Comparison of ENCODE assay signal across 11 cellular contexts in genomic region chr5:140550147-140551079, GRCh38. TPM values are rescaled to one million over a fixed set of nuclear protein-coding genes. Genes with fewer than 3 reads are reported as not detected.
DNase-seq lines count a peak whose midpoint lies in the region; ATAC-seq and TF ChIP-seq lines count a peak whose summit lies in the region.
"Had no signal": no experiment of that assay in that cellular context is flagged by ENCODE, and none has a peak within 500 bp of the region (broad histone marks: within the 10 kb centered on the region; RNA-seq: fewer than 3 reads in every experiment).

No MANE protein-coding gene starts in this region.

- H3K27ac Mint-ChIP-seq in activated CD4-positive, alpha-beta T cell treated with anti-CD3 and anti-CD28 coated beads for 36 hours: peak overlapping the region; percentile 52
- H3K27ac Mint-ChIP-seq in activated naive CD8-positive, alpha-beta T cell: peak overlapping the region; percentile 97
- peak overlapping the region; percentile 3 to 22 for H3K27ac Mint-ChIP-seq in stimulated activated naive CD8-positive, alpha-beta T cell treated with anti-CD3 and anti-CD28 coated beads, Interleukin-15, amount 100 ng/mL, for 72 hours

- no peak overlapping the region for H3K4me3 ChIP-seq in lower lobe of right lung
- H3K4me3 ChIP-seq in testis: no peak overlapping the region
- H3K4me3 ChIP-seq: A549 had no signal

- POLR2A ChIA-PET in activated CD4-positive, alpha-beta T cell treated with anti-CD3 and anti-CD28 coated beads for 36 hours (lab: Charles Lee): interaction anchor here (0.6 to 1.8 kb wide), 2 partner anchors 97 to 774 kb away, joined by 4 read pairs; partner anchors contain the start of genes IK and NDUFA2

- H3K27me3 ChIP-seq in lower lobe of right lung (ENCODE audit: low read depth) (no peaks in the 10 kb centered on the region), testis (no peaks in the 10 kb centered on the region)

- peaks cover 57% of the 10 kb centered on the region for H3K36me3 Mint-ChIP-seq in activated CD4-positive, alpha-beta T cell treated with anti-CD3 and anti-CD28 coated beads for 36 hours (ENCODE audit: low read depth)
- peaks cover 2% of the 10 kb centered on the region for H3K36me3 Mint-ChIP-seq in activated naive CD8-positive, alpha-beta T cell

- H3K36me3 ChIP-seq in lower lobe of right lung (peaks cover 37% of the 10 kb centered on the region), testis (ENCODE audit: low read depth, missing control alignments) (no peaks in the 10 kb centered on the region)

- no peak for DNase-seq in activated CD4-positive, alpha-beta T cell treated with anti-CD3 and anti-CD28 coated beads for 36 hours
- no peak for DNase-seq in activated CD4-positive, alpha-beta T cell treated with anti-CD3 and anti-CD28 coated beads, Interleukin-2, amount 50 U/mL, for 4 hours
- DNase-seq in lower lobe of right lung: no peak
- DNase-seq in stimulated activated naive CD8-positive, alpha-beta T cell treated with anti-CD3 and anti-CD28 coated beads, Interleukin-15, amount 100 ng/mL, for 72 hours: no peak
- DNase-seq in testis: no peak
- DNase-seq in sciatic nerve (ENCODE audit: low spot score): no peak
- no peak for DNase-seq in cortex of kidney (lab: John Stamatoyannopoulos, UW)
- DNase-seq: activated CD4-positive, CD25-positive, alpha-beta regulatory T cell treated with anti-CD3 and anti-CD28 coated beads, Interleukin-2, amount 50 U/mL, for 72 hours; glutamatergic neuron had no signal

- no peaks in the 10 kb centered on the region for H3K27me3 Mint-ChIP-seq in activated CD4-positive, alpha-beta T cell treated with anti-CD3 and anti-CD28 coated beads for 36 hours
- no peaks in the 10 kb centered on the region for H3K27me3 Mint-ChIP-seq in activated naive CD8-positive, alpha-beta T cell
- H3K27me3 Mint-ChIP-seq in stimulated activated naive CD8-positive, alpha-beta T cell treated with anti-CD3 and anti-CD28 coated beads, Interleukin-15, amount 100 ng/mL, for 72 hours: no peaks in the 10 kb centered on the region

- intact Hi-C loops in activated CD4-positive, alpha-beta T cell treated with anti-CD3 and anti-CD28 coated beads for 36 hours (cut with DNase I, micrococcal nuclease): loop anchor here (10.0 kb wide), 2 partner anchors 296 to 1064 kb away; partner anchors contain the start of gene DIAPH1 (in 2 of the 2)
- intact Hi-C loops in lower lobe of right lung (cut with DNase I) (no loop called here), testis (cut with DNase I; ENCODE audit: low total_unique reads) (no loop called here), sciatic nerve (cut with DNase I) (no loop called here)

- no peak for TF ChIP-seq CTCF in lower lobe of right lung (IDR thresholded peaks at IDR 0.05)
- TF ChIP-seq CTCF in testis (IDR thresholded peaks at IDR 0.05): no peak

- H3K4me1 ChIP-seq in lower lobe of right lung: peaks cover 55% of the 10 kb centered on the region
- peaks cover 34% of the 10 kb centered on the region for H3K4me1 ChIP-seq in testis

- peaks cover 65% of the 10 kb centered on the region for H3K4me1 Mint-ChIP-seq in activated CD4-positive, alpha-beta T cell treated with anti-CD3 and anti-CD28 coated beads for 36 hours
- H3K4me1 Mint-ChIP-seq in activated naive CD8-positive, alpha-beta T cell (ENCODE audit: low read depth): peaks cover 66% of the 10 kb centered on the region
- peaks cover 80% of the 10 kb centered on the region for H3K4me1 Mint-ChIP-seq in stimulated activated naive CD8-positive, alpha-beta T cell treated with anti-CD3 and anti-CD28 coated beads, Interleukin-15, amount 100 ng/mL, for 72 hours

- H3K27ac ChIP-seq in lower lobe of right lung (peak overlapping the region; percentile 96), testis (no peak overlapping the region)

- WGBS in testis, 2 donors: 83 to 88% methylated on average over 11 of the region's 11 CpGs

- no peak for TF ChIP-seq POLR2A in testis (IDR thresholded peaks at IDR 0.05)

- H3K9me3 ChIP-seq in lower lobe of right lung: no peaks in the 10 kb centered on the region
- no peaks in the 10 kb centered on the region for H3K9me3 ChIP-seq in testis
- H3K9me3 ChIP-seq: A549 had no signal

- CTCF ChIA-PET in activated CD4-positive, alpha-beta T cell treated with anti-CD3 and anti-CD28 coated beads for 36 hours (lab: Charles Lee): no interaction called here

- no peak overlapping the region for H3K4me3 Mint-ChIP-seq in activated CD4-positive, alpha-beta T cell treated with anti-CD3 and anti-CD28 coated beads for 36 hours
- peak overlapping the region; percentile 46 for H3K4me3 Mint-ChIP-seq in activated naive CD8-positive, alpha-beta T cell
- H3K4me3 Mint-ChIP-seq in stimulated activated naive CD8-positive, alpha-beta T cell treated with anti-CD3 and anti-CD28 coated beads, Interleukin-15, amount 100 ng/mL, for 72 hours: peak overlapping the region; percentile 5 to 9

- H3K9me3 Mint-ChIP-seq in activated CD4-positive, alpha-beta T cell treated with anti-CD3 and anti-CD28 coated beads for 36 hours (ENCODE audit: low read depth): no peaks in the 10 kb centered on the region
- H3K9me3 Mint-ChIP-seq in activated naive CD8-positive, alpha-beta T cell (ENCODE audit: low read depth): no peaks in the 10 kb centered on the region
- H3K9me3 Mint-ChIP-seq in stimulated activated naive CD8-positive, alpha-beta T cell treated with anti-CD3 and anti-CD28 coated beads, Interleukin-15, amount 100 ng/mL, for 72 hours: no peaks in the 10 kb centered on the region

- ATAC-seq in activated CD4-positive, alpha-beta T cell treated with anti-CD3 and anti-CD28 coated beads for 36 hours: no peak
- ATAC-seq in lower lobe of right lung: no peak
- ATAC-seq in stimulated activated naive CD8-positive, alpha-beta T cell treated with anti-CD3 and anti-CD28 coated beads, Interleukin-15, amount 100 ng/mL, for 72 hours: no peak
- no peak for ATAC-seq in sciatic nerve

RNA-seq across cellular contexts. Expression of gene EIF4EBP3, which starts 3.0 kb away (rescaled TPM):
- total RNA-seq in activated CD4-positive, alpha-beta T cell treated with anti-CD3 and anti-CD28 coated beads for 36 hours: 10 to 100 TPM; 15.8 to 17.3 TPM
- total RNA-seq in lower lobe of right lung (19.3 TPM), testis (10 to 100 TPM; 11.7 to 14.0 TPM), sciatic nerve (12.6 TPM)
- 47.3 TPM for polyA plus RNA-seq in testis (ENCODE audit: insufficient read depth, low read depth, low replicate concordance)

RNA-seq across cellular contexts. Expression of gene SRA1, which starts 6.9 kb away (rescaled TPM):
- 10 to 100 TPM; 33.2 to 47.3 TPM for total RNA-seq in activated CD4-positive, alpha-beta T cell treated with anti-CD3 and anti-CD28 coated beads for 36 hours
- total RNA-seq in lower lobe of right lung (21.4 TPM), testis (10 to 100 TPM; 43.1 to 51.3 TPM), sciatic nerve (23.2 TPM)
- polyA plus RNA-seq in testis (ENCODE audit: insufficient read depth, low read depth, low replicate concordance): 49.0 TPM

RNA-seq across cellular contexts. Expression of gene APBB3, which starts 14.0 kb away (rescaled TPM):
- total RNA-seq in activated CD4-positive, alpha-beta T cell treated with anti-CD3 and anti-CD28 coated beads for 36 hours: 10 to 100 TPM; 12.8 to 19.0 TPM
- total RNA-seq in lower lobe of right lung: 25.1 TPM
- total RNA-seq in testis: 100 to 1,000 TPM; 122 to 129 TPM
- polyA plus RNA-seq in testis (ENCODE audit: insufficient read depth, low read depth, low replicate concordance): 73.1 TPM
- total RNA-seq in sciatic nerve: 43.1 TPM

RNA-seq across cellular contexts. Expression of gene SLC35A4, which starts 14.2 kb away (rescaled TPM):
- 10 to 100 TPM; 61.8 to 65.4 TPM for total RNA-seq in activated CD4-positive, alpha-beta T cell treated with anti-CD3 and anti-CD28 coated beads for 36 hours
- 71.8 TPM for total RNA-seq in lower lobe of right lung
- total RNA-seq in testis: 100 to 1,000 TPM in 1 of 2 donors, 10 to 100 TPM in 1; 84.3 to 105 TPM
- polyA plus RNA-seq in testis (ENCODE audit: insufficient read depth, low read depth, low replicate concordance): 97.0 TPM
- total RNA-seq in sciatic nerve: 37.9 TPM

Comparison
In these comparisons a context has a peak if more than half of its experiments do, and no peak if none do; other contexts are left out.
1. H3K27ac Mint-ChIP-seq: peak in every context shown above with its lines; median percentile 97 in activated naive CD8-positive, alpha-beta T cell; 52 in activated CD4-positive, alpha-beta T cell treated with anti-CD3 and anti-CD28 coated beads for 36 hours; 12 in stimulated activated naive CD8-positive, alpha-beta T cell treated with anti-CD3 and anti-CD28 coated beads, Interleukin-15, amount 100 ng/mL, for 72 hours.
2. intact Hi-C loops: an anchor here in activated CD4-positive, alpha-beta T cell treated with anti-CD3 and anti-CD28 coated beads for 36 hours (10.0 kb wide); none called in lower lobe of right lung, testis and sciatic nerve.